In genomic region chr9:119185298-119185697, GRCh38 we compare ENCODE assay signal across 14 cellular contexts.
A peak's percentile ranks its signal among the peaks of the same experiment; 100 is the strongest.
DNase-seq lines count a peak whose midpoint lies in the region; TF ChIP-seq lines count a peak whose summit lies in the region.
"Had no signal": no experiment of that assay in that cellular context is flagged by ENCODE, and none has a peak within 500 bp of the region (broad histone marks: within the 10 kb centered on the region; RNA-seq: fewer than 3 reads in every experiment).

No MANE protein-coding gene starts in this region.

- no peak overlapping the region for H2AFZ ChIP-seq in GM23248

- no peaks in the 10 kb centered on the region for H4K20me1 ChIP-seq in GM23248 (ENCODE audit: insufficient read depth)

- H3K9me3 ChIP-seq in GM23248 (ENCODE audit: low read depth), result no peaks in the 10 kb centered on the region
- H3K9me3 ChIP-seq: BE2C, HAP-1 had no signal

- H3K4me2 ChIP-seq in GM23248 (ENCODE audit: unreplicated experiment), result no peak overlapping the region

- DNase-seq in GM23248 (peak; percentile 52), caudate nucleus (lab: John Stamatoyannopoulos, UW) (no peak), renal cortical epithelial cell (ENCODE audit: low read depth) (peak; percentile 4), NOMO-1 treated with DMSO at 0.1 percent for 48 hours (lab: John Stamatoyannopoulos, UW; ENCODE audit: unreplicated experiment) (no peak), KG1 (lab: John Stamatoyannopoulos, UW) (no peak), GM10266 (ENCODE audit: extremely low spot score) (no peak)
- DNase-seq: ACHN; BE2C; CD4-positive, alpha-beta memory T cell; DMS153; DMS79; GDM1 had no signal

- H3F3A ChIP-seq in GM23248 (ENCODE audit: insufficient read depth), result no peaks in the 10 kb centered on the region

- no peaks in the 10 kb centered on the region for H3K79me2 ChIP-seq in GM23248 (ENCODE audit: insufficient read depth)

- no peak for TF ChIP-seq CTCF in GM10266 (IDR thresholded peaks at IDR 0.05; ENCODE audit: control insufficient read depth, insufficient read depth, low read depth, missing control alignments)

- no peaks in the 10 kb centered on the region for H3K36me3 ChIP-seq in GM23248 (ENCODE audit: low read depth)
- H3K36me3 ChIP-seq: BE2C, HAP-1 had no signal

- H3K27ac ChIP-seq in GM23248 (no peak overlapping the region), caudate nucleus (ENCODE audit: low read depth, low read length) (peak overlapping the region; percentile 12)
- H3K27ac ChIP-seq: HL-60 had no signal

- H3K4me3 ChIP-seq in GM23248, result no peak overlapping the region
- H3K4me3 ChIP-seq: HAP-1 had no signal

- no peaks in the 10 kb centered on the region for H3K4me1 ChIP-seq in GM23248 (ENCODE audit: insufficient read depth)
- H3K4me1 ChIP-seq: BE2C, HAP-1 had no signal

- H3K9ac ChIP-seq in GM23248, result no peak overlapping the region

- in situ Hi-C loops in GM23248 (cut with MboI), result no loop called here

- 18 to 21% methylated on average over 3 of the region's 3 CpGs for WGBS in GM23248 (ENCODE audit: low coverage in 1 of 2, low lambda C conversion rate in 2 of 2, missing lambda C conversion rate in 2 of 2), 2 experiments

- H3K9me2 ChIP-seq in GM23248 (ENCODE audit: insufficient read depth), result no peaks in the 10 kb centered on the region

- no peaks in the 10 kb centered on the region for H3K27me3 ChIP-seq in GM23248 (replicated peaks; ENCODE audit: insufficient read depth)
- H3K27me3 ChIP-seq: BE2C had no signal

Comparison
In these comparisons a context has a peak if more than half of its experiments do, and no peak if none do; other contexts are left out.
1. DNase-seq: peak in GM23248 (single experiment) and renal cortical epithelial cell (single experiment); none in caudate nucleus (0 of 61), NOMO-1 treated with DMSO at 0.1 percent for 48 hours (single experiment), KG1 (single experiment) and GM10266 (single experiment).